Comparison of ENCODE assay signal across 9 cellular contexts in the genomic region with DNA sequence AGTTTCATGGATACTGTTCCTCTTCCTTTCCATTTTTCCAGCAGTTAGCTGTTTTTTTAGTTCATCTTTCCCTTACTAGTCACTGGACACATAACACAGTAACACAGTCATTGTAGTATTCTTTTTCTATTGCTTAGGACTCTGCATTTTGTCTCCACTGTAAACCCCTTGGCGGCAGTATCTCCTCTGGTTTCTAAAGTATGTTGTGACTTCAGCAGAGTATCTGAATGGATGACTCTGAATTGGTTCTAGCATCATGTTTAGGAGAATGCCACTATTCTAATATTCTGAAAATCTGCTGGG. TPM values are rescaled to one million over a fixed set of nuclear protein-coding genes. Genes with fewer than 3 reads are reported as not detected.
A peak's percentile ranks its signal among the peaks of the same experiment; 100 is the strongest.
DNase-seq lines count a peak whose midpoint lies in the region; ATAC-seq, FAIRE-seq and TF ChIP-seq lines count a peak whose summit lies in the region.
"Had no signal": no experiment of that assay in that cellular context is flagged by ENCODE, and none has a peak within 500 bp of the region (broad histone marks: within the 10 kb centered on the region; RNA-seq: fewer than 3 reads in every experiment).

No MANE protein-coding gene starts in this region.

- no peaks in the 10 kb centered on the region for H3K27me3 Mint-ChIP-seq in H9 (ENCODE audit: low read depth)
- H3K27me3 Mint-ChIP-seq: naive B cell had no signal

- no peak overlapping the region for H3K18ac ChIP-seq in H9 (ENCODE audit: insufficient read length, low read depth, low read length)

- no peak overlapping the region for H4K8ac ChIP-seq in H9 (replicated peaks; ENCODE audit: insufficient read length, low read depth, low read length)

- no peak overlapping the region for H3K23ac ChIP-seq in H9 (ENCODE audit: insufficient read length, low read depth, low read length)

- H2AFZ ChIP-seq in H9 (ENCODE audit: low read length): no peak overlapping the region
- no peak overlapping the region for H2AFZ ChIP-seq in hepatocyte

- H3K79me2 ChIP-seq in H9 (ENCODE audit: insufficient read depth, low read length) (peaks cover 22% of the 10 kb centered on the region; the same call in 1 of the 2 replicates), hepatocyte (peaks cover 44% of the 10 kb centered on the region)

- H3K4me3 ChIP-seq in hepatocyte: no peak overlapping the region

- no peak overlapping the region for H4K91ac ChIP-seq in H9 (ENCODE audit: insufficient read length, low read depth, low read length)

- DNase-seq in COR-L47 (lab: John Stamatoyannopoulos, UW) (peak; percentile 18), H9 (no peak), RKO (ENCODE audit: low spot score) (peak; percentile 86), hepatocyte (ENCODE audit: low spot score) (peak; percentile 11), 8988T (no peak), GM12892 (ENCODE audit: insufficient read length) (no peak)
- DNase-seq: naive B cell had no signal

- H3K14ac ChIP-seq in H9 (ENCODE audit: insufficient read depth, low read length): no peak overlapping the region

- H3K56ac ChIP-seq in H9 (ENCODE audit: insufficient read length, low read depth, low read length): no peak overlapping the region

- no peak overlapping the region for H2BK120ac ChIP-seq in H9 (ENCODE audit: low read depth, low read length, poor library complexity, severe bottlenecking)

- H3K4me1 ChIP-seq in H9 (ENCODE audit: insufficient read depth, low read length) (no peaks in the 10 kb centered on the region), hepatocyte (ENCODE audit: insufficient read depth) (peaks cover 9% of the 10 kb centered on the region)

- peaks cover 3% of the 10 kb centered on the region for H3K79me1 ChIP-seq in H9 (ENCODE audit: insufficient read depth, low read depth, low read length, poor library complexity, severe bottlenecking)

- no peaks in the 10 kb centered on the region for H3K36me3 ChIP-seq in hepatocyte (replicated peaks; ENCODE audit: insufficient read depth, low read depth)

- no peak overlapping the region for H3T11ph ChIP-seq in H9 (ENCODE audit: low read length)

- WGBS in H9 (ENCODE audit: extremely low coverage, insufficient read length, low lambda C conversion rate): no CpG with 5 or more reads among the region's 1 CpG
- WGBS in hepatocyte (ENCODE audit: low lambda C conversion rate, missing lambda C conversion rate): 35% methylated on average over 1 of the region's 1 CpG

- peaks cover 34 to 36% of the 10 kb centered on the region in 2 experiments for H3K4me1 Mint-ChIP-seq in H9

- H2BK15ac ChIP-seq in H9 (ENCODE audit: low read depth, low read length): no peak overlapping the region

- no peak overlapping the region for H2BK5ac ChIP-seq in H9 (ENCODE audit: insufficient read length, low read length)

- no peak overlapping the region for H3K4ac ChIP-seq in H9 (ENCODE audit: low read depth, low read length)

- ATAC-seq in GM19035 (IDR thresholded peaks at IDR 0.05; ENCODE audit: unreplicated experiment) (no peak), HG03175 (IDR thresholded peaks at IDR 0.05; ENCODE audit: unreplicated experiment) (no peak)

- TF ChIP-seq POLR2A in GM12892 (IDR thresholded peaks at IDR 0.05; ENCODE audit: low read depth, low read length): no peak

- H4K5ac ChIP-seq in H9 (ENCODE audit: insufficient read length, low read depth, low read length): no peak overlapping the region

- peaks cover 2 to 20% (median 12%) of the 10 kb centered on the region in 3 experiments; a peak in 6 of 7 replicates for H3K36me3 Mint-ChIP-seq in H9 (ENCODE audit: insufficient read depth in 1 of 3, low read depth in 3 of 3)

- TF ChIP-seq CTCF in H9 (conservative IDR thresholded peaks at IDR 0.05): peak; percentile 17; the same call in 1 of the 3 replicates
- TF ChIP-seq CTCF in hepatocyte (IDR thresholded peaks at IDR 0.05; ENCODE audit: poor library complexity): peak; percentile 27

- no peak for FAIRE-seq in GM12892 (lab: Jason Lieb, UNC)

- no peaks in the 10 kb centered on the region for H3K27me3 ChIP-seq in H9 (ENCODE audit: insufficient read depth, low read length)
- H3K27me3 ChIP-seq in hepatocyte: no peaks in the 10 kb centered on the region

- peak overlapping the region in 2 of 3 experiments; percentile 39 to 68; a peak in 3 of 7 replicates for H3K27ac Mint-ChIP-seq in H9

- no peak overlapping the region for H2AK5ac ChIP-seq in H9 (ENCODE audit: insufficient read length, low read length)

- H3K4me2 ChIP-seq in H9 (ENCODE audit: insufficient read depth, insufficient read length, low read length): peak overlapping the region; percentile 70
- peak overlapping the region; percentile 88 for H3K4me2 ChIP-seq in hepatocyte

- H3K9ac ChIP-seq in H9 (ENCODE audit: extremely low read depth, insufficient read length, low read length): no peak overlapping the region

- H2BK20ac ChIP-seq in H9 (ENCODE audit: low read depth, low read length, poor library complexity, severe bottlenecking): no peak overlapping the region

- H3K4me3 Mint-ChIP-seq in H9: no peak overlapping the region; a peak in 2 of 5 replicates

- no peaks in the 10 kb centered on the region for H3K9me3 Mint-ChIP-seq in H9
- H3K9me3 Mint-ChIP-seq: naive B cell had no signal

- H4K20me1 ChIP-seq in H9 (ENCODE audit: control insufficient read depth, insufficient read depth, insufficient read length) (no peaks in the 10 kb centered on the region), hepatocyte (ENCODE audit: insufficient read depth, poor library complexity, severe bottlenecking) (no peaks in the 10 kb centered on the region)

- peaks cover 9% of the 10 kb centered on the region for H3K23me2 ChIP-seq in H9 (ENCODE audit: insufficient read length, low read depth, low read length, poor library complexity, severe bottlenecking)

- H3K9me2 ChIP-seq in hepatocyte (replicated peaks; ENCODE audit: insufficient read depth): no peaks in the 10 kb centered on the region

- H3K27ac ChIP-seq in H9 (ENCODE audit: insufficient read length, low read depth, low read length): no peak overlapping the region
- no peak overlapping the region for H3K27ac ChIP-seq in hepatocyte

- no peaks in the 10 kb centered on the region for H3K9me3 ChIP-seq in H9 (ENCODE audit: control insufficient read depth, low read depth, low read length)
- no peaks in the 10 kb centered on the region for H3K9me3 ChIP-seq in hepatocyte (ENCODE audit: low read depth)

- no peak overlapping the region for H2BK12ac ChIP-seq in H9 (ENCODE audit: insufficient read length, low read depth, low read length)

RNA-seq across cellular contexts. Expression of a gene that starts 2.2 kb away (rescaled TPM):
- total RNA-seq in H9 (2021) (41.6 and 43.4 TPM in 2 replicates), hepatocyte (5.9 and 8.0 TPM in 2 replicates)
- 3.9 and 7.3 TPM in 2 replicates for polyA plus RNA-seq in hepatocyte
- polyA plus RNA-seq in GM12892 (2012; ENCODE audit: missing spikeins): 19.6 TPM

Comparison
In these comparisons a context has a peak if more than half of its experiments do, and no peak if none do; other contexts are left out.
1. DNase-seq: peak in COR-L47 (single experiment), RKO (single experiment) and hepatocyte (single experiment); none in H9 (single experiment), 8988T (single experiment) and GM12892 (single experiment).